Comparison of ENCODE assay signal across 24 cellular contexts in genomic region chr13:71882120-71882519, GRCh38.
"Had no signal": no experiment of that assay in that cellular context is flagged by ENCODE, and none has a peak within 500 bp of the region (broad histone marks: within the 10 kb centered on the region; RNA-seq: fewer than 3 reads in every experiment).

No MANE protein-coding gene starts in this region.

- H3K4me3 Mint-ChIP-seq: stimulated activated effector memory CD8-positive, alpha-beta T cell treated with anti-CD3 and anti-CD28 coated beads, Interleukin-12 subunit alpha, Interleukin-12 subunit beta, amount 100 ng/mL, for 72 hours; stimulated activated memory B cell treated with anti-CD40 and anti-IgM and Interleukin-4, amounts not matched to agents 10 μg/mL and 1 μg/mL and 100 μg/mL, for 72 hours; stimulated activated naive B cell treated with anti-CD40 and anti-IgM and Interleukin-4, amounts not matched to agents 10 μg/mL and 1 μg/mL and 100 μg/mL, for 72 hours; stimulated activated naive CD8-positive, alpha-beta T cell treated with anti-CD3 and anti-CD28 coated beads, Interleukin-15, amount 100 ng/mL, for 72 hours; stimulated activated naive CD8-positive, alpha-beta T cell treated with anti-CD3 and anti-CD28 coated beads, Interleukin-15, Interleukin-2, amounts not matched to agents 100 ng/mL and 50 ng/mL, for 24 hours; type B pancreatic cell had no signal

- H3K4me1 Mint-ChIP-seq: stimulated activated effector memory CD8-positive, alpha-beta T cell treated with anti-CD3 and anti-CD28 coated beads, Interleukin-12 subunit alpha, Interleukin-12 subunit beta, amount 100 ng/mL, for 72 hours; stimulated activated memory B cell treated with anti-CD40 and anti-IgM and Interleukin-4, amounts not matched to agents 10 μg/mL and 1 μg/mL and 100 μg/mL, for 72 hours; stimulated activated naive B cell treated with anti-CD40 and anti-IgM and Interleukin-4, amounts not matched to agents 10 μg/mL and 1 μg/mL and 100 μg/mL, for 72 hours had no signal

- H3K9me3 Mint-ChIP-seq: stimulated activated naive B cell treated with anti-CD40 and anti-IgM and Interleukin-4, amounts not matched to agents 10 μg/mL and 1 μg/mL and 100 μg/mL, for 72 hours; stimulated activated naive CD8-positive, alpha-beta T cell treated with anti-CD3 and anti-CD28 coated beads, Interleukin-15, amount 100 ng/mL, for 72 hours; type B pancreatic cell had no signal

- DNase-seq: stimulated activated CD4-positive, alpha-beta T cell treated with anti-CD3 and anti-CD28 coated beads, Interleukin-2, amount 100 ng/mL, for 48 hours; stimulated activated CD4-positive, alpha-beta T cell treated with anti-CD3 and anti-CD28 coated beads, Interleukin-4, amount 100 ng/mL, for 1 hour; stimulated activated CD4-positive, alpha-beta T cell treated with anti-CD3 and anti-CD28 coated beads, Interleukin-4, amount 100 ng/mL, for 24 hours; stimulated activated CD4-positive, alpha-beta T cell treated with anti-CD3 and anti-CD28 coated beads, Interleukin-4, amount 100 ng/mL, for 4 hours; stimulated activated CD8-positive, alpha-beta memory T cell treated with anti-CD3 and anti-CD28 coated beads, Interleukin-4, amount 100 ng/mL, for 48 hours; stimulated activated naive B cell treated with anti-CD40 and anti-IgM and Interleukin-4, amounts not matched to agents 10 μg/mL and 1 μg/mL and 100 μg/mL, for 72 hours; stimulated activated naive CD4-positive, alpha-beta T cell; stimulated activated naive CD4-positive, alpha-beta T cell treated with Interleukin-2 at 50 U/mL for 16 hours; stimulated activated naive CD8-positive, alpha-beta T cell treated with anti-CD3 and anti-CD28 coated beads, Interleukin-15, amount 100 ng/mL, for 72 hours; stimulated activated naive CD8-positive, alpha-beta T cell treated with anti-CD3 and anti-CD28 coated beads, Interleukin-15, Interleukin-2, amounts not matched to agents 100 U/mL and 50 U/mL, for 24 hours; stomach; substantia nigra; testis; thyroid gland; tibial artery; transverse colon; trophoblast cell; upper lobe of left lung; upper lobe of right lung; uterus had no signal

- H3K27me3 Mint-ChIP-seq: stimulated activated memory B cell treated with anti-CD40 and anti-IgM and Interleukin-4, amounts not matched to agents 10 μg/mL and 1 μg/mL and 100 μg/mL, for 72 hours; stimulated activated naive B cell treated with anti-CD40 and anti-IgM and Interleukin-4, amounts not matched to agents 10 μg/mL and 1 μg/mL and 100 μg/mL, for 72 hours; stimulated activated naive CD8-positive, alpha-beta T cell treated with anti-CD3 and anti-CD28 coated beads, Interleukin-15, amount 100 ng/mL, for 72 hours; stimulated activated naive CD8-positive, alpha-beta T cell treated with anti-CD3 and anti-CD28 coated beads, Interleukin-15, Interleukin-2, amounts not matched to agents 100 ng/mL and 50 ng/mL, for 24 hours; type B pancreatic cell had no signal

- H3K27ac Mint-ChIP-seq: stimulated activated effector memory CD8-positive, alpha-beta T cell treated with anti-CD3 and anti-CD28 coated beads, Interleukin-12 subunit alpha, Interleukin-12 subunit beta, amount 100 ng/mL, for 72 hours; stimulated activated memory B cell treated with anti-CD40 and anti-IgM and Interleukin-4, amounts not matched to agents 10 μg/mL and 1 μg/mL and 100 μg/mL, for 72 hours; stimulated activated naive B cell treated with anti-CD40 and anti-IgM and Interleukin-4, amounts not matched to agents 10 μg/mL and 1 μg/mL and 100 μg/mL, for 72 hours; stimulated activated naive CD8-positive, alpha-beta T cell treated with anti-CD3 and anti-CD28 coated beads, Interleukin-15, amount 100 ng/mL, for 72 hours; stimulated activated naive CD8-positive, alpha-beta T cell treated with anti-CD3 and anti-CD28 coated beads, Interleukin-15, Interleukin-2, amounts not matched to agents 100 ng/mL and 50 ng/mL, for 24 hours; type B pancreatic cell had no signal

- H3K36me3 Mint-ChIP-seq: stimulated activated effector memory CD8-positive, alpha-beta T cell treated with anti-CD3 and anti-CD28 coated beads, Interleukin-12 subunit alpha, Interleukin-12 subunit beta, amount 100 ng/mL, for 72 hours; stimulated activated memory B cell treated with anti-CD40 and anti-IgM and Interleukin-4, amounts not matched to agents 10 μg/mL and 1 μg/mL and 100 μg/mL, for 72 hours; stimulated activated naive B cell treated with anti-CD40 and anti-IgM and Interleukin-4, amounts not matched to agents 10 μg/mL and 1 μg/mL and 100 μg/mL, for 72 hours; type B pancreatic cell had no signal
